In genomic region chr1:66353207-66353606, GRCh38 we compare ENCODE assay signal across 11 cellular contexts.
DNase-seq lines count a peak whose midpoint lies in the region; ATAC-seq and TF ChIP-seq lines count a peak whose summit lies in the region.
"Had no signal": no experiment of that assay in that cellular context is flagged by ENCODE, and none has a peak within 500 bp of the region (broad histone marks: within the 10 kb centered on the region; RNA-seq: fewer than 3 reads in every experiment).

No MANE protein-coding gene starts in this region.

- H3K4me1 ChIP-seq in H9 (ENCODE audit: insufficient read depth, low read length) (peaks cover 20% of the 10 kb centered on the region; the same call in 1 of the 2 replicates), esophagus muscularis mucosa (peaks cover 52 to 65% (median 57%) of the 10 kb centered on the region in 4 donors), osteoblast (ENCODE audit: insufficient read depth, low read length) (peaks cover 58% of the 10 kb centered on the region)

- intact Hi-C loops in esophagus muscularis mucosa (cut with DNase I): no loop called here

- no peak overlapping the region for H3K4ac ChIP-seq in H9 (ENCODE audit: low read depth, low read length)

- no peak overlapping the region for H3K56ac ChIP-seq in H9 (ENCODE audit: insufficient read length, low read depth, low read length)

- no peak for TF ChIP-seq EP300 in esophagus muscularis mucosa (IDR thresholded peaks at IDR 0.05)

- H3K9me3 ChIP-seq in H9 (ENCODE audit: control insufficient read depth, low read depth, low read length) (no peaks in the 10 kb centered on the region), T-helper 17 cell (ENCODE audit: control insufficient read depth, low read length, poor library complexity, severe bottlenecking) (no peaks in the 10 kb centered on the region), esophagus muscularis mucosa (no peaks in the 10 kb centered on the region), osteoblast (ENCODE audit: low read depth, low read length) (no peaks in the 10 kb centered on the region)

- H3K9ac ChIP-seq in H9 (ENCODE audit: extremely low read depth, insufficient read length, low read length): no peak overlapping the region

- H2BK120ac ChIP-seq in H9 (ENCODE audit: low read depth, low read length, poor library complexity, severe bottlenecking): peak overlapping the region; percentile 81

- H3K79me2 ChIP-seq in H9 (ENCODE audit: insufficient read depth, low read length) (no peaks in the 10 kb centered on the region; the same call in 1 of the 2 replicates), osteoblast (ENCODE audit: insufficient read depth, low read length) (peaks cover 35% of the 10 kb centered on the region)

- H4K91ac ChIP-seq in H9 (ENCODE audit: insufficient read length, low read depth, low read length): no peak overlapping the region

- no peak for TF ChIP-seq CTCF in H9 (conservative IDR thresholded peaks at IDR 0.05)
- no peak for TF ChIP-seq CTCF in esophagus muscularis mucosa (IDR thresholded peaks at IDR 0.05)
- TF ChIP-seq CTCF in osteoblast (IDR thresholded peaks at IDR 0.05; ENCODE audit: extremely low read depth, low read depth, low read length): no peak

- H3K18ac ChIP-seq in H9 (ENCODE audit: insufficient read length, low read depth, low read length): peak overlapping the region; percentile 61

- no peak for TF ChIP-seq POLR2A in esophagus muscularis mucosa (IDR thresholded peaks at IDR 0.05; ENCODE audit: low read depth)

- peak overlapping the region; percentile 75 for H3K14ac ChIP-seq in H9 (ENCODE audit: insufficient read depth, low read length)

- H3K27me3 Mint-ChIP-seq in H9 (ENCODE audit: low read depth) (no peaks in the 10 kb centered on the region), T-helper 17 cell (no peaks in the 10 kb centered on the region)

- H3K27ac ChIP-seq in H9 (ENCODE audit: insufficient read length, low read depth, low read length) (peak overlapping the region; percentile 88), esophagus muscularis mucosa (replicated peaks in 1 of 4) (peak overlapping the region in 3 of 4 donors; percentile 6 to 25 (median 15)), osteoblast (ENCODE audit: low read depth, low read length) (no peak overlapping the region)
- H3K27ac ChIP-seq: HL-60 had no signal

- H2BK15ac ChIP-seq in H9 (ENCODE audit: low read depth, low read length): no peak overlapping the region

- H3K4me3 Mint-ChIP-seq in H9: peak overlapping the region; percentile 21 to 71
- peak overlapping the region; percentile 68 for H3K4me3 Mint-ChIP-seq in T-helper 17 cell

- H3K4me1 Mint-ChIP-seq in H9 (peaks cover 80 to 90% of the 10 kb centered on the region in 2 experiments), T-helper 17 cell (peaks cover 67% of the 10 kb centered on the region)

- H2AFZ ChIP-seq in H9 (ENCODE audit: low read length) (no peak overlapping the region), osteoblast (ENCODE audit: low read length) (no peak overlapping the region)

- H3K4me3 ChIP-seq in esophagus muscularis mucosa: no peak overlapping the region
- no peak overlapping the region for H3K4me3 ChIP-seq in osteoblast (ENCODE audit: insufficient read depth, low read length)

- H3K27me3 ChIP-seq in H9 (ENCODE audit: insufficient read depth, low read length) (no peaks in the 10 kb centered on the region), esophagus muscularis mucosa (no peaks in the 10 kb centered on the region), osteoblast (ENCODE audit: insufficient read depth, low read length) (no peaks in the 10 kb centered on the region)

- H3K27ac Mint-ChIP-seq in H9 (peak overlapping the region; percentile 75 to 98 (median 91)), T-helper 17 cell (peak overlapping the region; percentile 94)

- peak; percentile 54 for DNase-seq in H9
- DNase-seq in T-helper 17 cell: no peak
- DNase-seq in esophagus muscularis mucosa (ENCODE audit: extremely low spot score): no peak
- DNase-seq in nucleus accumbens (lab: John Stamatoyannopoulos, UW): peak in 44 of 56 donors; percentile 20 to 78 (median 52)
- no peak for DNase-seq in NCI-H146 (lab: John Stamatoyannopoulos, UW)
- no peak for DNase-seq in effector CD4-positive, alpha-beta T cell
- DNase-seq in osteoblast (ENCODE audit: insufficient read length, low spot score, missing footprints): no peak
- DNase-seq: NCI-H1694 treated with DMSO at 0.1 percent for 48 hours, SHP77 treated with DMSO at 0.1 percent for 48 hours had no signal

- H2AK5ac ChIP-seq in H9 (ENCODE audit: insufficient read length, low read length): no peak overlapping the region

- no peaks in the 10 kb centered on the region for H3K9me3 Mint-ChIP-seq in H9

- no peak for ATAC-seq in T-helper 17 cell
- no peak for ATAC-seq in HG03457 (IDR thresholded peaks at IDR 0.05; ENCODE audit: unreplicated experiment)

- H3K36me3 Mint-ChIP-seq in H9 (ENCODE audit: insufficient read depth in 1 of 3, low read depth in 3 of 3) (peaks cover 0 to 6% (median 0%) of the 10 kb centered on the region in 3 experiments; a peak in 2 of 7 replicates), T-helper 17 cell (ENCODE audit: low read depth) (peaks cover 4% of the 10 kb centered on the region)

- H3K4me2 ChIP-seq in H9 (ENCODE audit: insufficient read depth, insufficient read length, low read length) (peak overlapping the region; percentile 36), osteoblast (ENCODE audit: insufficient read depth, low read length) (no peak overlapping the region)

- H4K20me1 ChIP-seq in H9 (ENCODE audit: control insufficient read depth, insufficient read depth, insufficient read length) (no peaks in the 10 kb centered on the region), osteoblast (ENCODE audit: insufficient read depth, low read length) (no peaks in the 10 kb centered on the region)

- H4K8ac ChIP-seq in H9 (replicated peaks; ENCODE audit: insufficient read length, low read depth, low read length): no peak overlapping the region

- H4K5ac ChIP-seq in H9 (ENCODE audit: insufficient read length, low read depth, low read length): no peak overlapping the region

- peak overlapping the region; percentile 78 for H2BK20ac ChIP-seq in H9 (ENCODE audit: low read depth, low read length, poor library complexity, severe bottlenecking)

- H3K23ac ChIP-seq in H9 (ENCODE audit: insufficient read length, low read depth, low read length): no peak overlapping the region

- peaks cover 4% of the 10 kb centered on the region for H3K23me2 ChIP-seq in H9 (ENCODE audit: insufficient read length, low read depth, low read length, poor library complexity, severe bottlenecking)

- peak overlapping the region; percentile 46 for H2BK5ac ChIP-seq in H9 (ENCODE audit: insufficient read length, low read length)

- no peak overlapping the region for H2BK12ac ChIP-seq in H9 (ENCODE audit: insufficient read length, low read depth, low read length)

- no peaks in the 10 kb centered on the region for H3K79me1 ChIP-seq in H9 (ENCODE audit: insufficient read depth, low read depth, low read length, poor library complexity, severe bottlenecking)

- no CpG with 5 or more reads among the region's 4 CpGs for WGBS in H9 (ENCODE audit: extremely low coverage, insufficient read length, low lambda C conversion rate)
- WGBS in esophagus muscularis mucosa: 58% methylated on average over 4 of the region's 4 CpGs

- peak overlapping the region; percentile 85 for H3T11ph ChIP-seq in H9 (ENCODE audit: low read length)

- no peaks in the 10 kb centered on the region for H3K36me3 ChIP-seq in esophagus muscularis mucosa
- peaks cover 4% of the 10 kb centered on the region for H3K36me3 ChIP-seq in osteoblast (ENCODE audit: insufficient read depth, low read length)

Comparison
In these comparisons a context has a peak if more than half of its experiments do, and no peak if none do; other contexts are left out.
1. DNase-seq: peak in H9 (single experiment) and nucleus accumbens (44 of 56); none in T-helper 17 cell (0 of 3), esophagus muscularis mucosa (single experiment), NCI-H146 (single experiment), effector CD4-positive, alpha-beta T cell (single experiment) and osteoblast (single experiment).